In the genomic region with DNA sequence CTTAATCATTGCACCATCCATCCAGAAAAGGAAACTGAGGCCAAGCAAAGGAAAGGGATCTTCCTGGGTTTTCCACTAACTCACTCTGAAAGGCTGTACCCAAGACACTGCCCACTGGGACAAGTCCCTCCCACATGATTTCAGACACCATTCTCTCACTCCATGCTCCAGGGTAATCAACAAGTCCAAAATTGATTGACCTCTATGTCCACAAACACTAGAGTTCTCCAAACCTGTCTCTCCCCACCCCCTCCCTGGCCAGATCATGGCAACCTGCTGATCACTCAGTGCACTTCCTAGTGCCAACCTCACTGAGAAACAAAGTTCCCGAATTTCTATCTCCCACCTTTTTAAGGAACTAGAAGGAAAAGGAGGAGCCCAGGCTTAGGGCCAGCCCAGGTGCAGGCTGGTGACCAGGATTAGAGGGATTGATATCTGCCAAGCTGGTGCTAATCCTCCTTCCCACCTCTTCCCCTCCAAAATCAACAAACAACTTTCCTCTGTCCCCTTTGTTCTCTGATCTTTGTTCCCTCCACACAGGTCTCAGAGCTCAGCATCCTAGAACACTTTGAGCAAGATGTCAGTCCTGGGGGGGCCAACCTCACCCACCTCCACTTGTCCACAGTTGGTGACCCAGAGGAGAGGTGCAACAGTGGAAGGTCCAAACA, we compare ENCODE assay signal across 35 cellular contexts. TPM values are rescaled to one million over a fixed set of nuclear protein-coding genes. Genes with fewer than 3 reads are reported as not detected.
"Had no signal": no experiment of that assay in that cellular context is flagged by ENCODE, and none has a peak within 500 bp of the region (broad histone marks: within the 10 kb centered on the region; RNA-seq: fewer than 3 reads in every experiment).

No MANE protein-coding gene starts in this region.

- FAIRE-seq: bronchial epithelial cell, TTC549 had no signal

- DNase-seq: activated CD4-positive, alpha-beta memory T cell treated with anti-CD3 and anti-CD28 coated beads, Interleukin-2, amount 10 ng/mL, durations not matched to agents 7 days and 5 days; activated CD4-positive, alpha-beta T cell treated with anti-CD3 and anti-CD28 coated beads for 1 hour; activated CD4-positive, alpha-beta T cell treated with anti-CD3 and anti-CD28 coated beads for 36 hours; activated CD4-positive, alpha-beta T cell treated with anti-CD3 and anti-CD28 coated beads, Interleukin-2, amount 10 ng/mL, durations not matched to agents 7 days and 5 days; activated CD4-positive, alpha-beta T cell treated with anti-CD3 and anti-CD28 coated beads, Interleukin-2, amount 50 U/mL, for 48 hours; activated CD4-positive, CD25-positive, alpha-beta regulatory T cell; activated CD8-positive, alpha-beta memory T cell treated with anti-CD3 and anti-CD28 coated beads for 24 hours; activated CD8-positive, alpha-beta memory T cell treated with anti-CD3 and anti-CD28 coated beads, Interleukin-2, amount 10 ng/mL, durations not matched to agents 7 days and 5 days; activated CD8-positive, alpha-beta memory T cell treated with anti-CD3 and anti-CD28 coated beads, Interleukin-2, amount 50 U/mL, for 48 hours; activated CD8-positive, alpha-beta T cell treated with anti-CD3 and anti-CD28 coated beads, Interleukin-2, amount 10 ng/mL, durations not matched to agents 7 days and 5 days; activated effector memory CD4-positive, alpha-beta T cell treated with Interleukin-2 at 50 U/mL for 16 hours; activated gamma-delta T cell; activated naive CD4-positive, alpha-beta T cell treated with anti-CD3 and anti-CD28 coated beads, Interleukin-2, amount 10 ng/mL, durations not matched to agents 7 days and 5 days; activated naive CD4-positive, alpha-beta T cell treated with Interleukin-2 at 50 U/mL for 16 hours; activated naive CD8-positive, alpha-beta T cell treated with anti-CD3 and anti-CD28 coated beads, Interleukin-2, amount 10 ng/mL, durations not matched to agents 7 days and 5 days; activated naive CD8-positive, alpha-beta T cell treated with anti-CD3 and anti-CD28 coated beads, Interleukin-2, amount 50 U/mL, for 24 hours; activated T-cell treated with anti-CD3 and anti-CD28 coated beads, Interleukin-2, amount 50 U/mL, for 24 hours; activated T-cell treated with anti-CD3 and anti-CD28 coated beads, Interleukin-2, amount 50 U/mL, for 48 hours; amygdala; anterior cingulate cortex; caudate nucleus; cerebellar nuclear complex; T-helper 1 cell; T-helper 2 cell; T-helper 9 cell had no signal

- H3K4me3 ChIP-seq: ascending aorta, cardiac muscle cell had no signal

- H3K27ac ChIP-seq: ascending aorta, cardiac muscle cell, VCaP had no signal

- ATAC-seq: activated CD4-positive, alpha-beta T cell treated with anti-CD3 and anti-CD28 coated beads for 36 hours; activated CD4-positive, CD25-positive, alpha-beta regulatory T cell treated with anti-CD3 and anti-CD28 coated beads, Interleukin-2, amount 50 U/mL, for 24 hours; activated CD8-positive, alpha-beta memory T cell treated with anti-CD3 and anti-CD28 coated beads, Interleukin-2, amount 10 ng/mL, durations not matched to agents 7 days and 5 days; activated CD8-positive, alpha-beta T cell treated with anti-CD3 and anti-CD28 coated beads, Interleukin-2, amount 10 ng/mL, durations not matched to agents 7 days and 5 days; activated naive CD8-positive, alpha-beta T cell treated with anti-CD3 and anti-CD28 coated beads, Interleukin-2, amount 50 U/mL, for 24 hours; WTC11 had no signal

- H3K4me1 ChIP-seq: ascending aorta had no signal

- H3K27me3 ChIP-seq: ascending aorta had no signal

- H3K36me3 ChIP-seq: ascending aorta, cardiac muscle cell had no signal

RNA-seq across cellular contexts. Expression of a gene that starts 2.4 kb away (rescaled TPM):
- total RNA-seq: activated CD4-positive, alpha-beta memory T cell treated with anti-CD3 and anti-CD28 coated beads, Interleukin-2, amount 10 ng/mL, durations not matched to agents 7 days and 5 days; activated CD4-positive, alpha-beta T cell treated with anti-CD3 and anti-CD28 coated beads for 36 hours; activated CD4-positive, alpha-beta T cell treated with anti-CD3 and anti-CD28 coated beads, Interleukin-2, amount 10 ng/mL, durations not matched to agents 7 days and 5 days; activated CD8-positive, alpha-beta memory T cell treated with anti-CD3 and anti-CD28 coated beads, Interleukin-2, amount 10 ng/mL, durations not matched to agents 7 days and 5 days; activated CD8-positive, alpha-beta T cell treated with anti-CD3 and anti-CD28 coated beads, Interleukin-2, amount 10 ng/mL, durations not matched to agents 7 days and 5 days; activated naive CD8-positive, alpha-beta T cell treated with anti-CD3 and anti-CD28 coated beads, Interleukin-2, amount 10 ng/mL, durations not matched to agents 7 days and 5 days; activated T-helper 2 cell treated with anti-CD3 and anti-CD28 coated beads, Interferon-gamma antibody, Interleukin-2, Interleukin-4, amounts not matched to agents 10 μg/mL and 5 μg/mL and 100 μg/mL, durations not matched to agents 14 hours and 24 hours and 36 hours; ascending aorta; bronchial epithelial cell; cardiac muscle cell; chondrocyte had no signal
- polyA plus RNA-seq: adipose tissue, cardiac muscle cell had no signal

RNA-seq across cellular contexts. Expression of a gene that starts 28.4 kb away (rescaled TPM):
- total RNA-seq: activated CD4-positive, alpha-beta memory T cell treated with anti-CD3 and anti-CD28 coated beads, Interleukin-2, amount 10 ng/mL, durations not matched to agents 7 days and 5 days; activated CD4-positive, alpha-beta T cell treated with anti-CD3 and anti-CD28 coated beads for 36 hours; activated CD4-positive, alpha-beta T cell treated with anti-CD3 and anti-CD28 coated beads, Interleukin-2, amount 10 ng/mL, durations not matched to agents 7 days and 5 days; activated CD8-positive, alpha-beta memory T cell treated with anti-CD3 and anti-CD28 coated beads, Interleukin-2, amount 10 ng/mL, durations not matched to agents 7 days and 5 days; activated CD8-positive, alpha-beta T cell treated with anti-CD3 and anti-CD28 coated beads, Interleukin-2, amount 10 ng/mL, durations not matched to agents 7 days and 5 days; activated naive CD8-positive, alpha-beta T cell treated with anti-CD3 and anti-CD28 coated beads, Interleukin-2, amount 10 ng/mL, durations not matched to agents 7 days and 5 days; activated T-helper 2 cell treated with anti-CD3 and anti-CD28 coated beads, Interferon-gamma antibody, Interleukin-2, Interleukin-4, amounts not matched to agents 10 μg/mL and 5 μg/mL and 100 μg/mL, durations not matched to agents 14 hours and 24 hours and 36 hours; ascending aorta; bronchial epithelial cell; cardiac muscle cell; chondrocyte had no signal
- polyA plus RNA-seq: adipose tissue, cardiac muscle cell had no signal
